ENCODE assay signal across 1 cellular context in genomic region chr11:33725496-33725895, GRCh38.
TF ChIP-seq lines count a peak whose summit lies in the region.

No MANE protein-coding gene starts in this region.

TF ChIP-seq in GM23338, 12 proteins besides CTCF, POLR2A, EP300 and RAD21 (continued from another document):
- TF ChIP-seq ZNF462 (CRISPR knock-in tag; IDR thresholded peaks at IDR 0.05) (no peak), REST (IDR thresholded peaks at IDR 0.05; ENCODE audit: unreplicated experiment) (no peak), ZNF114 (CRISPR knock-in tag; IDR thresholded peaks at IDR 0.05) (no peak), EZH2phosphoT487 (IDR thresholded peaks at IDR 0.05; ENCODE audit: unreplicated experiment) (no peak), CREB1 (CRISPR knock-in tag; IDR thresholded peaks at IDR 0.05; ENCODE audit: low read depth) (no peak), ETS1 (IDR thresholded peaks at IDR 0.05) (no peak), JUNB (IDR thresholded peaks at IDR 0.05; ENCODE audit: unreplicated experiment) (no peak), EZH2 (IDR thresholded peaks at IDR 0.05; ENCODE audit: low read depth, unreplicated experiment) (no peak), POLR2AphosphoS5 (IDR thresholded peaks at IDR 0.05; ENCODE audit: low read depth) (no peak)
TF ChIP-seq in GM23338: peak in this region for 0.
